In the genomic region with DNA sequence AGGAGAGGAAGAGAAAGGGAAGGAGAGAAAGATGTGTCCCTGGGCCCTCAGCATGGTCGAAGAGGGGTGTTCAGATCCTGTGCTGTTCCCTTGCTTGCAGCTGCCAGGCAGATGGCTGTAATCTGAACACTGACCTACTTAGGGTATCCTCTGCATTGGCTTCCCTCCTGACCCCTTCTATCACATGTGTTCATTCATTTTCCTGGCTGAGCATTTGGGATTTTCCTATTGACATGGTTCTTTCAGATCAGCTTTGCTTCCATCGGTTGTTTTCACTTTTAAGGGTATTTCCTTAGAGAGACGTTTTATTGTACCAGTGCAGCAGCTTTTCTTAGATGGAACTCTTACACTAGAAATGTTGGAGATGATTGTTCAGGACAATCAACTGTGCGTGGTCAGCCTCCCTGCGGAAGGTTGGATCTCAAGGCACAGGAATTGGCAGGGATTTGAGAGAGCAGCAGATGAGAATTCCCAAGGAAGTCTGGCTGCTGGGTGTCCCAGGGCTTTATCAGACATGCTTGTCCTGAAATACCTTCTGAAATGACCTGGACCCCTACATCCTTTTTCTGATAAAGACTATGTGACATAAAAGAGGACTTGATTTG, we compare ENCODE assay signal across 1 cellular context.
TF ChIP-seq lines count a peak whose summit lies in the region.

No MANE protein-coding gene starts in this region.

TF ChIP-seq in endothelial cell of umbilical vein, 7 proteins besides CTCF, POLR2A, EP300 and RAD21:
- TF ChIP-seq JUN (IDR thresholded peaks at IDR 0.05; ENCODE audit: borderline replicate concordance, insufficient read depth, insufficient read length, low read depth) (no peak), FOS (IDR thresholded peaks at IDR 0.05; ENCODE audit: borderline replicate concordance, insufficient read depth, low read length) (no peak), POLR2AphosphoS5 (IDR thresholded peaks at IDR 0.05; ENCODE audit: insufficient read depth, low read depth, low read length) (no peak), MYC (IDR thresholded peaks at IDR 0.05; ENCODE audit: low read depth, low read length) (no peak), GATA2 (IDR thresholded peaks at IDR 0.05; ENCODE audit: insufficient read depth, insufficient read length, low read depth, low read length) (no peak), EZH2 (IDR thresholded peaks at IDR 0.05; ENCODE audit: borderline replicate concordance, low read depth, low read length, severe bottlenecking) (no peak)
- TF ChIP-seq, protein P1, sequence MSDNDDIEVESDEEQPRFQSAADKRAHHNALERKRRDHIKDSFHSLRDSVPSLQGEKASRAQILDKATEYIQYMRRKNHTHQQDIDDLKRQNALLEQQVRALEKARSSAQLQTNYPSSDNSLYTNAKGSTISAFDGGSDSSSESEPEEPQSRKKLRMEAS (IDR thresholded peaks at IDR 0.05; ENCODE audit: insufficient read depth, insufficient read length) = no peak
